25 cellular contexts compared by ENCODE assay signal in genomic region chr14:23406725-23407355, GRCh38. TPM values are rescaled to one million over a fixed set of nuclear protein-coding genes. Genes with fewer than 3 reads are reported as not detected.
"Had no signal": no experiment of that assay in that cellular context is flagged by ENCODE, and none has a peak within 500 bp of the region (broad histone marks: within the 10 kb centered on the region; RNA-seq: fewer than 3 reads in every experiment).

No MANE protein-coding gene starts in this region.

- H3K4me1 ChIP-seq: breast epithelium, Peyer's patch had no signal

- H3K4me3 Mint-ChIP-seq: activated CD8-positive, alpha-beta memory T cell treated with anti-CD3 and anti-CD28 coated beads, Interleukin-2, amount 10 ng/mL, durations not matched to agents 7 days and 5 days; activated naive CD4-positive, alpha-beta T cell treated with anti-CD3 and anti-CD28 coated beads, Interleukin-2, amount 50 U/mL, for 24 hours; activated T-cell treated with anti-CD3 and anti-CD28 coated beads, Interleukin-2, amount 50 U/mL, for 24 hours; activated T-helper 1 cell treated with anti-CD3 and anti-CD28 coated beads, Interleukin-12 subunit alpha, Interleukin-12 subunit beta, Interleukin-2, Interleukin-4 antibody, amounts not matched to agents 30 ng/mL and 10 ng/mL and 1 ng/mL, durations not matched to agents 14 hours and 24 hours and 36 hours; central memory CD8-positive, alpha-beta T cell; T-helper 17 cell; WTC11 had no signal

- H3K4me3 ChIP-seq: breast epithelium, Peyer's patch had no signal

- H3K9me3 Mint-ChIP-seq: activated naive CD4-positive, alpha-beta T cell treated with anti-CD3 and anti-CD28 coated beads, Interleukin-2, amount 50 U/mL, for 24 hours; activated T-cell treated with anti-CD3 and anti-CD28 coated beads, Interleukin-2, amount 50 U/mL, for 24 hours; activated T-helper 1 cell treated with anti-CD3 and anti-CD28 coated beads, Interleukin-12 subunit alpha, Interleukin-12 subunit beta, Interleukin-2, Interleukin-4 antibody, amounts not matched to agents 30 ng/mL and 10 ng/mL and 1 ng/mL, durations not matched to agents 14 hours and 24 hours and 36 hours; central memory CD8-positive, alpha-beta T cell; WTC11 had no signal

- ATAC-seq: activated CD8-positive, alpha-beta memory T cell treated with anti-CD3 and anti-CD28 coated beads, Interleukin-2, amount 10 ng/mL, durations not matched to agents 7 days and 5 days; T-helper 17 cell; WTC11 had no signal

- H3K27ac Mint-ChIP-seq: activated CD8-positive, alpha-beta memory T cell treated with anti-CD3 and anti-CD28 coated beads, Interleukin-2, amount 10 ng/mL, durations not matched to agents 7 days and 5 days; activated naive CD4-positive, alpha-beta T cell treated with anti-CD3 and anti-CD28 coated beads, Interleukin-2, amount 50 U/mL, for 24 hours; activated T-cell treated with anti-CD3 and anti-CD28 coated beads, Interleukin-2, amount 50 U/mL, for 24 hours; T-helper 17 cell; WTC11 had no signal

- H3K9me3 ChIP-seq: breast epithelium, Peyer's patch had no signal

- DNase-seq: activated CD4-positive, alpha-beta T cell treated with anti-CD3 and anti-CD28 coated beads for 48 hours; activated CD4-positive, alpha-beta T cell treated with anti-CD3 and anti-CD28 coated beads, Interleukin-2, amount 50 U/mL, for 4 hours; activated CD4-positive, CD25-positive, alpha-beta regulatory T cell treated with anti-CD3 and anti-CD28 coated beads, Interleukin-2, amount 50 U/mL, for 72 hours; activated CD8-positive, alpha-beta memory T cell treated with anti-CD3 and anti-CD28 coated beads, Interleukin-2, amount 10 ng/mL, durations not matched to agents 7 days and 5 days; activated effector memory CD4-positive, alpha-beta T cell treated with Interleukin-2 at 50 U/mL for 16 hours; activated naive CD4-positive, alpha-beta T cell; activated T-cell treated with anti-CD3 and anti-CD28 coated beads, Interleukin-2, amount 50 U/mL, for 24 hours; KBM-7; NCI-H1048; NCI-H1930; NCI-H510A treated with DMSO at 0.1 percent for 48 hours; NK-92 treated with Interleukin-12 subunit alpha and Interleukin-12 subunit beta, amount 100 ng/mL, for 24 hours; Peyer's patch; SHP77 treated with DMSO at 0.1 percent for 48 hours; T-helper 17 cell; T-helper 9 cell had no signal

- H3K36me3 Mint-ChIP-seq: activated CD8-positive, alpha-beta memory T cell treated with anti-CD3 and anti-CD28 coated beads, Interleukin-2, amount 10 ng/mL, durations not matched to agents 7 days and 5 days; activated naive CD4-positive, alpha-beta T cell treated with anti-CD3 and anti-CD28 coated beads, Interleukin-2, amount 50 U/mL, for 24 hours; WTC11 had no signal

- H3K27ac ChIP-seq: breast epithelium, Peyer's patch, RWPE1 had no signal

- H3K27me3 Mint-ChIP-seq: activated naive CD4-positive, alpha-beta T cell treated with anti-CD3 and anti-CD28 coated beads, Interleukin-2, amount 50 U/mL, for 24 hours had no signal

- H3K36me3 ChIP-seq: breast epithelium, Peyer's patch had no signal

- H3K27me3 ChIP-seq: Peyer's patch had no signal

- H3K4me1 Mint-ChIP-seq: activated naive CD4-positive, alpha-beta T cell treated with anti-CD3 and anti-CD28 coated beads, Interleukin-2, amount 50 U/mL, for 24 hours; central memory CD8-positive, alpha-beta T cell had no signal

RNA-seq across cellular contexts. Expression of gene MYH6, which starts 1.2 kb away (rescaled TPM):
- total RNA-seq: aorta, breast epithelium, LHCN-M2, M059J, Peyer's patch, T-helper 17 cell had no signal

RNA-seq across cellular contexts. Expression of gene MYH7, which starts 28.6 kb away (rescaled TPM):
- total RNA-seq: aorta, breast epithelium, M059J, T-helper 17 cell, WTC11 had no signal

RNA-seq across cellular contexts. Expression of gene CMTM5, which starts 30.0 kb away (rescaled TPM):
- total RNA-seq: activated CD8-positive, alpha-beta memory T cell treated with anti-CD3 and anti-CD28 coated beads, Interleukin-2, amount 10 ng/mL, durations not matched to agents 7 days and 5 days; activated T-helper 1 cell treated with anti-CD3 and anti-CD28 coated beads, Interleukin-12 subunit alpha, Interleukin-12 subunit beta, Interleukin-2, Interleukin-4 antibody, amounts not matched to agents 30 ng/mL and 10 ng/mL and 1 ng/mL, durations not matched to agents 14 hours and 24 hours and 36 hours; LHCN-M2; M059J; Peyer's patch had no signal

RNA-seq across cellular contexts. Expression of gene IL25, which starts 34.2 kb away (rescaled TPM):
- total RNA-seq: activated CD8-positive, alpha-beta memory T cell treated with anti-CD3 and anti-CD28 coated beads, Interleukin-2, amount 10 ng/mL, durations not matched to agents 7 days and 5 days; activated T-helper 1 cell treated with anti-CD3 and anti-CD28 coated beads, Interleukin-12 subunit alpha, Interleukin-12 subunit beta, Interleukin-2, Interleukin-4 antibody, amounts not matched to agents 30 ng/mL and 10 ng/mL and 1 ng/mL, durations not matched to agents 14 hours and 24 hours and 36 hours; aorta; breast epithelium; LHCN-M2; M059J; Peyer's patch; T-helper 17 cell had no signal
- polyA plus RNA-seq: aorta had no signal

RNA-seq across cellular contexts. Expression of gene EFS, which starts 41.9 kb away (rescaled TPM):
- total RNA-seq: activated CD8-positive, alpha-beta memory T cell treated with anti-CD3 and anti-CD28 coated beads, Interleukin-2, amount 10 ng/mL, durations not matched to agents 7 days and 5 days; activated T-helper 1 cell treated with anti-CD3 and anti-CD28 coated beads, Interleukin-12 subunit alpha, Interleukin-12 subunit beta, Interleukin-2, Interleukin-4 antibody, amounts not matched to agents 30 ng/mL and 10 ng/mL and 1 ng/mL, durations not matched to agents 14 hours and 24 hours and 36 hours; LHCN-M2; T-helper 17 cell had no signal
